ENCODE assay signal across 8 cellular contexts in genomic region chr12:124568431-124569374, GRCh38. TPM values are rescaled to one million over a fixed set of nuclear protein-coding genes. Genes with fewer than 3 reads are reported as not detected.
DNase-seq lines count a peak whose midpoint lies in the region; ATAC-seq and TF ChIP-seq lines count a peak whose summit lies in the region.

No MANE protein-coding gene starts in this region.

- H3K36me3 Mint-ChIP-seq in Calu3 (ENCODE audit: insufficient read depth, unreplicated experiment) = peaks cover 47% of the 10 kb centered on the region

- peak; percentile 67 for DNase-seq in Calu3
- DNase-seq in NCI-H460 (ENCODE audit: extremely low read depth, low read depth) = peak; percentile 31
- peak in 36 of 56 donors; percentile 18 to 73 (median 48) for DNase-seq in amygdala (lab: John Stamatoyannopoulos, UW)
- peak; percentile 84 to 92 (median 92) for DNase-seq in right cardiac atrium
- DNase-seq in posterior vena cava (ENCODE audit: low spot score) = peak; percentile 93
- DNase-seq in NCI-H1092 treated with DMSO at 0.1 percent for 48 hours (lab: John Stamatoyannopoulos, UW) = no peak
- DNase-seq in effector memory CD4-positive, alpha-beta T cell = no peak

- peak overlapping the region; percentile 71 for H3K27ac ChIP-seq in right cardiac atrium (ENCODE audit: low read length)
- H3K27ac ChIP-seq in effector memory CD4-positive, alpha-beta T cell (ENCODE audit: insufficient read depth, low read length, poor library complexity, severe bottlenecking) = no peak overlapping the region

- peak overlapping the region; percentile 87 for H3K4me3 Mint-ChIP-seq in Calu3 (ENCODE audit: low read depth, unreplicated experiment)

- intact Hi-C loops in Calu3 (cut with micrococcal nuclease; ENCODE audit: unreplicated experiment) = loop anchor here (2.0 to 5.0 kb wide), 4 partner anchors 56 to 198 kb away; no protein-coding TSS in a partner anchor
- intact Hi-C loops in right cardiac atrium (cut with DNase I) = loop anchor here (2.0 to 10.0 kb wide), 9 partner anchors 51 to 199 kb away; no protein-coding TSS in a partner anchor
- intact Hi-C loops in posterior vena cava (cut with DNase I) = loop anchor here (2.0 to 10.0 kb wide), 4 partner anchors 51 to 198 kb away; no protein-coding TSS in a partner anchor

- peaks cover 11% of the 10 kb centered on the region for H3K4me1 ChIP-seq in right cardiac atrium (ENCODE audit: control insufficient read depth, insufficient read depth, low read length)
- H3K4me1 ChIP-seq in effector memory CD4-positive, alpha-beta T cell (ENCODE audit: control insufficient read depth, insufficient read depth, low read length, poor library complexity, severe bottlenecking) = peaks cover 22% of the 10 kb centered on the region

- no peak overlapping the region for H3K4me3 ChIP-seq in right cardiac atrium (ENCODE audit: low read length)
- no peak overlapping the region for H3K4me3 ChIP-seq in effector memory CD4-positive, alpha-beta T cell (ENCODE audit: insufficient read depth, low read depth, low read length, poor library complexity, severe bottlenecking)

- CTCF ChIA-PET in Calu3 (lab: Charles Lee) = interaction anchor here (0.7 to 1.0 kb wide), 2 partner anchors 122 to 162 kb away, joined by 3 read pairs; no protein-coding TSS in a partner anchor

- no peak for TF ChIP-seq CTCF in Calu3 (IDR thresholded peaks at IDR 0.05; ENCODE audit: unreplicated experiment)

- no peaks in the 10 kb centered on the region for H3K9me3 Mint-ChIP-seq in Calu3 (ENCODE audit: low read depth, unreplicated experiment)

- H3K27ac Mint-ChIP-seq in Calu3 (ENCODE audit: unreplicated experiment) = no peak overlapping the region

- ATAC-seq in GM21423 (IDR thresholded peaks at IDR 0.05; ENCODE audit: unreplicated experiment) (peak; percentile 29), right cardiac atrium (peak; percentile 41 to 59)

- no TSS peak for BruUV-seq in Calu3 (replicated peaks; lab: Mats Ljungman, UMichigan)

- H3K27me3 ChIP-seq in right cardiac atrium (ENCODE audit: control insufficient read depth, insufficient read depth) = no peaks in the 10 kb centered on the region
- H3K27me3 ChIP-seq in effector memory CD4-positive, alpha-beta T cell (replicated peaks; ENCODE audit: control insufficient read depth, insufficient read depth, low read length, poor library complexity, severe bottlenecking) = no peaks in the 10 kb centered on the region

- no peaks in the 10 kb centered on the region for H3K27me3 Mint-ChIP-seq in Calu3 (ENCODE audit: unreplicated experiment)

- H3K36me3 ChIP-seq in effector memory CD4-positive, alpha-beta T cell (ENCODE audit: control insufficient read depth, insufficient read depth, low read length) = no peaks in the 10 kb centered on the region

- no peaks in the 10 kb centered on the region for H3K9me3 ChIP-seq in right cardiac atrium (ENCODE audit: control insufficient read depth, low read length)
- H3K9me3 ChIP-seq in effector memory CD4-positive, alpha-beta T cell (ENCODE audit: control insufficient read depth, low read length) = no peaks in the 10 kb centered on the region

- WGBS in right cardiac atrium = 28% methylated on average over 28 of the region's 28 CpGs

- no peaks in the 10 kb centered on the region for H3K4me1 Mint-ChIP-seq in Calu3 (ENCODE audit: low read depth, unreplicated experiment)

RNA-seq across cellular contexts. Expression of gene NCOR2, which starts 1.3 kb away (rescaled TPM):
- total RNA-seq in Calu3 (2022) (325 and 348 TPM in 2 replicates), right cardiac atrium (100 to 1,000 TPM; 137 to 166 (median 146) TPM), posterior vena cava (100 to 1,000 TPM; 210 to 279 TPM)
- total RNA-seq in NCI-H460 (2014; rRNA removed; shearing (Covaris generic)) = 36.1 and 49.3 TPM in 2 replicates
- polyA plus RNA-seq in NCI-H460 (2014; cell fraction: nucleus; rRNA removed) = 36.7 and 45.2 TPM in 2 replicates
- polyA plus RNA-seq in right cardiac atrium = 66.4 TPM

Comparison
In these comparisons a context has a peak if more than half of its experiments do, and no peak if none do; other contexts are left out.
1. DNase-seq: peak in Calu3 (single experiment), NCI-H460 (single experiment), amygdala (36 of 56), right cardiac atrium (3 of 3) and posterior vena cava (single experiment); none in NCI-H1092 treated with DMSO at 0.1 percent for 48 hours (single experiment) and effector memory CD4-positive, alpha-beta T cell (0 of 3).